Comparison of ENCODE assay signal across 7 cellular contexts in genomic region chr1:73273886-73274285, GRCh38.
"Had no signal": no experiment of that assay in that cellular context is flagged by ENCODE, and none has a peak within 500 bp of the region (broad histone marks: within the 10 kb centered on the region; RNA-seq: fewer than 3 reads in every experiment).

No MANE protein-coding gene starts in this region.

- DNase-seq: Karpas-422, KBM-7, KG1 had no signal

- H3K27ac ChIP-seq: HL-60, KMS-11 had no signal

- H3K4me2 ChIP-seq: KMS-11 had no signal

- FAIRE-seq: HTR-8/SVneo, K562 had no signal

- H3K9ac ChIP-seq: KMS-11 had no signal

- ATAC-seq: K562 had no signal

- H3K4me3 ChIP-seq: K562 had no signal
